1 cellular context compared by ENCODE assay signal in the genomic region with DNA sequence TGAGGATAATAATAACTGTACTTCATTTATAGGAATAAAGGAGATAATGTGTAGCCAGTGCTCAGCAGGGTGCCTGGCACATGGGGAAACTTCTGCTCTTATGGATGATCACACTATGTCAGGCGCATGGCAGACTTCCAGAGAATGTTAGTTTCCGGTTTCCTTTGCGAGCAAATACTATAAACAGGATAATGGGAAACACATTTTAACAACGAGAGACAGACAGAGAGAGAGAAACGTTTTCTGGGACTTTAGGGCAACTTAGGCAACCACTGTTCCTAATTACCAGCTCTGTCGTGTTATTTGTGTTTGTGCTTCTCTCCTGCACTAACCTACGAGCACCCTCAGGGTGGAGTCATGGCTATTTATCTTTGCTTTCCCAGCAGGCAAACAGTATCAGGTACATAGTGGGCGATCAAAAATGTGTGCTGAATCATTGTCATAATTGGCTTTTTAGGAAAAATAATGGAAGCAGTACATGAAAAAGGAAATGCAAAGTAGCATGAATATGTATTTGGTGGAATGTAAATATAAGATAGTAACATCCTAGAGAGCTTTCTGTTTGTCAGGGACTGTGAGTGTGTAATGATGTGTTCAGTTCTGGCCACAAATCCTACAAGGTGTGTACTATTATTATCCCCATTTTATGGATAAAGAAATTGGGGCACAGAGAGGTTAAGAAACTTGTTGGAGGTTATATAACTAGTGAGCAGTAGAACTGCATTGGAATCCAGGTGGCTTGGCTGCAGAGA.
A peak's percentile ranks its signal among the peaks of the same experiment; 100 is the strongest.
TF ChIP-seq lines count a peak whose summit lies in the region.

No MANE protein-coding gene starts in this region.

TF ChIP-seq in Ishikawa, 13 proteins besides CTCF, POLR2A, EP300 and RAD21 (continued from another document):
- TF ChIP-seq, protein P1, sequence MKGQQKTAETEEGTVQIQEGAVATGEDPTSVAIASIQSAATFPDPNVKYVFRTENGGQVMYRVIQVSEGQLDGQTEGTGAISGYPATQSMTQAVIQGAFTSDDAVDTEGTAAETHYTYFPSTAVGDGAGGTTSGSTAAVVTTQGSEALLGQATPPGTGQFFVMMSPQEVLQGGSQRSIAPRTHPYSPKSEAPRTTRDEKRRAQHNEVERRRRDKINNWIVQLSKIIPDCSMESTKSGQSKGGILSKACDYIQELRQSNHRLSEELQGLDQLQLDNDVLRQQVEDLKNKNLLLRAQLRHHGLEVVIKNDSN (IDR thresholded peaks at IDR 0.05) = no peak
- TF ChIP-seq CEBPB (IDR thresholded peaks at IDR 0.05) (no peak), EGR1 (IDR thresholded peaks at IDR 0.05) (no peak), YY1 (IDR thresholded peaks at IDR 0.05; ENCODE audit: low read depth) (no peak), ZBTB7A (IDR thresholded peaks at IDR 0.05; ENCODE audit: low read depth) (no peak), TEAD4 (IDR thresholded peaks at IDR 0.05) (0 out of 2 replicates have a peak, but pooled peaks have one; percentile 25)
